In genomic region chr4:6974138-6974848, GRCh38 we compare ENCODE assay signal across 8 cellular contexts.
A peak's percentile ranks its signal among the peaks of the same experiment; 100 is the strongest.
DNase-seq lines count a peak whose midpoint lies in the region; ATAC-seq and TF ChIP-seq lines count a peak whose summit lies in the region.

No MANE protein-coding gene starts in this region.

- peak; percentile 96 for ATAC-seq in activated CD4-positive, alpha-beta T cell treated with anti-CD3 and anti-CD28 coated beads for 36 hours
- ATAC-seq in left colon (peak; percentile 73), HG03097 (IDR thresholded peaks at IDR 0.05; ENCODE audit: low FRiP score, unreplicated experiment) (no peak)

- no peak overlapping the region for H3K4me3 ChIP-seq in HFF-Myc (replicated peaks; ENCODE audit: low read depth, low read length)
- H3K4me3 ChIP-seq in choroid plexus epithelial cell (ENCODE audit: low read depth, low read length), result no peak overlapping the region

- no peaks in the 10 kb centered on the region for H3K9me3 Mint-ChIP-seq in activated CD4-positive, alpha-beta T cell treated with anti-CD3 and anti-CD28 coated beads for 36 hours (ENCODE audit: low read depth)

- POLR2A ChIA-PET in activated CD4-positive, alpha-beta T cell treated with anti-CD3 and anti-CD28 coated beads for 36 hours (lab: Charles Lee), result interaction anchor here (0.6 to 0.7 kb wide), 2 partner anchors 22 to 907 kb away, joined by 3 to 5 read pairs; no protein-coding TSS in a partner anchor

- no peak overlapping the region for H3K4me3 Mint-ChIP-seq in activated CD4-positive, alpha-beta T cell treated with anti-CD3 and anti-CD28 coated beads for 36 hours

- CTCF ChIA-PET in activated CD4-positive, alpha-beta T cell treated with anti-CD3 and anti-CD28 coated beads for 36 hours (lab: Charles Lee), result interaction anchor here (0.6 to 2.3 kb wide), 25 partner anchors 9 to 128 kb away, joined by 3 to 16 read pairs (median 4); partner anchors contain the start of genes GRPEL1 and TADA2B

- H3K4me1 Mint-ChIP-seq in activated CD4-positive, alpha-beta T cell treated with anti-CD3 and anti-CD28 coated beads for 36 hours, result peaks cover 10% of the 10 kb centered on the region

- H3K36me3 Mint-ChIP-seq in activated CD4-positive, alpha-beta T cell treated with anti-CD3 and anti-CD28 coated beads for 36 hours (ENCODE audit: low read depth), result peaks cover 5% of the 10 kb centered on the region

- intact Hi-C loops in activated CD4-positive, alpha-beta T cell treated with anti-CD3 and anti-CD28 coated beads for 36 hours (cut with DNase I, micrococcal nuclease), result loop anchor here (1.0 kb wide), 2 partner anchors 13 to 96 kb away; no protein-coding TSS in a partner anchor
- intact Hi-C loops in left colon (cut with DNase I, micrococcal nuclease), result no loop called here

- H3K27me3 Mint-ChIP-seq in activated CD4-positive, alpha-beta T cell treated with anti-CD3 and anti-CD28 coated beads for 36 hours, result no peaks in the 10 kb centered on the region

- no peak overlapping the region for H3K27ac Mint-ChIP-seq in activated CD4-positive, alpha-beta T cell treated with anti-CD3 and anti-CD28 coated beads for 36 hours

- DNase-seq in EH (ENCODE audit: low read depth) (peak; percentile 84), HFF-Myc (ENCODE audit: extremely low read depth, low read depth) (peak; percentile 80), NCI-H2227 (lab: John Stamatoyannopoulos, UW; ENCODE audit: unreplicated experiment) (peak; percentile 79), choroid plexus epithelial cell (ENCODE audit: low read depth) (peak; percentile 94), left colon (peak; percentile 70 to 83)
- DNase-seq in activated CD4-positive, alpha-beta T cell treated with anti-CD3 and anti-CD28 coated beads for 36 hours, result peak; percentile 90
- peak; percentile 75 to 80 for DNase-seq in stimulated activated CD4-positive, alpha-beta T cell treated with anti-CD3 and anti-CD28 coated beads, Interleukin-4, amount 100 ng/mL, for 48 hours (ENCODE audit: low read depth in 2 of 2)

- peak; percentile 97 for TF ChIP-seq CTCF in HFF-Myc (IDR thresholded peaks at IDR 0.05; ENCODE audit: low read depth, low read length, missing control alignments)
- peak; percentile 99 for TF ChIP-seq CTCF in choroid plexus epithelial cell (conservative IDR thresholded peaks at IDR 0.05; ENCODE audit: low read depth, low read length)

Comparison
In these comparisons a context has a peak if more than half of its experiments do, and no peak if none do; other contexts are left out.
1. intact Hi-C loops: an anchor here in activated CD4-positive, alpha-beta T cell treated with anti-CD3 and anti-CD28 coated beads for 36 hours (1.0 kb wide); none called in left colon.